ENCODE assay signal across 20 cellular contexts in the genomic region with DNA sequence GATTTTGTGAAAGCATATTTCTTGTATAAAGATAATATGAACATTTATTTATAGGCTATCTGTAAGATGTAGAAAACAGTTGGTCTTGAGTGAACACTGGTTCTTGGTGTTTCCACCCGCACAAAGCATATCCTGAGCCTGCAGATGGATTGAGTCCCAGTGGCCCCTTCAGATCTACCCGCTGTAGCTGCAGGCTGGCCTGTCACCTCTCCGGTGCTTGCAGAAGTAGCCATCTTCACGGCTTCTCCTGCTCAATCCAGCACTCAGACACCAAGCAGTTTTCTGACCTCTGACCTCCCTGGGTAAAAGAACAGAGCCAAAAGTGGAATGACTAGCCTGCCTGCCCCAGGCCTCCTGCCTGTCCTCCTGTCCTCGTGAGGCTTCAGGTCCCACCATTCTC. TPM values are rescaled to one million over a fixed set of nuclear protein-coding genes. Genes with fewer than 3 reads are reported as not detected.
DNase-seq lines count a peak whose midpoint lies in the region; ATAC-seq and TF ChIP-seq lines count a peak whose summit lies in the region.
"Had no signal": no experiment of that assay in that cellular context is flagged by ENCODE, and none has a peak within 500 bp of the region (broad histone marks: within the 10 kb centered on the region; RNA-seq: fewer than 3 reads in every experiment).

No MANE protein-coding gene starts in this region.

- intact Hi-C loops in Right ventricle myocardium superior (cut with DNase I): no loop called here

- H3K4me3 Mint-ChIP-seq in activated CD8-positive, alpha-beta memory T cell treated with anti-CD3 and anti-CD28 coated beads, Interleukin-2, amount 10 ng/mL, durations not matched to agents 7 days and 5 days: no peak overlapping the region
- H3K4me3 Mint-ChIP-seq in type B pancreatic cell: no peak overlapping the region
- H3K4me3 Mint-ChIP-seq: B cell; CD4-positive, CD25-positive, alpha-beta regulatory T cell; CD8-positive, alpha-beta T cell had no signal

- H3K27me3 Mint-ChIP-seq in activated CD8-positive, alpha-beta memory T cell treated with anti-CD3 and anti-CD28 coated beads, Interleukin-2, amount 10 ng/mL, durations not matched to agents 7 days and 5 days: no peaks in the 10 kb centered on the region
- no peaks in the 10 kb centered on the region for H3K27me3 Mint-ChIP-seq in type B pancreatic cell
- H3K27me3 Mint-ChIP-seq: B cell; CD4-positive, CD25-positive, alpha-beta regulatory T cell had no signal

- no peaks in the 10 kb centered on the region for H3K36me3 Mint-ChIP-seq in activated CD8-positive, alpha-beta memory T cell treated with anti-CD3 and anti-CD28 coated beads, Interleukin-2, amount 10 ng/mL, durations not matched to agents 7 days and 5 days
- peaks cover 3% of the 10 kb centered on the region for H3K36me3 Mint-ChIP-seq in type B pancreatic cell

- H3K9me3 Mint-ChIP-seq in activated CD8-positive, alpha-beta memory T cell treated with anti-CD3 and anti-CD28 coated beads, Interleukin-2, amount 10 ng/mL, durations not matched to agents 7 days and 5 days (ENCODE audit: low read depth): no peaks in the 10 kb centered on the region
- H3K9me3 Mint-ChIP-seq in type B pancreatic cell: no peaks in the 10 kb centered on the region
- H3K9me3 Mint-ChIP-seq: CD4-positive, CD25-positive, alpha-beta regulatory T cell; CD8-positive, alpha-beta T cell had no signal

- peaks cover 14% of the 10 kb centered on the region for H3K4me1 Mint-ChIP-seq in activated CD8-positive, alpha-beta memory T cell treated with anti-CD3 and anti-CD28 coated beads, Interleukin-2, amount 10 ng/mL, durations not matched to agents 7 days and 5 days
- no peaks in the 10 kb centered on the region for H3K4me1 Mint-ChIP-seq in type B pancreatic cell (ENCODE audit: unreplicated experiment)
- H3K4me1 Mint-ChIP-seq: B cell; CD4-positive, CD25-positive, alpha-beta regulatory T cell had no signal

- TF ChIP-seq CTCF in right atrium auricular region (IDR thresholded peaks at IDR 0.05): no peak
- TF ChIP-seq CTCF in type B pancreatic cell (conservative IDR thresholded peaks at IDR 0.05): no peak

- peak; percentile 17 for DNase-seq in activated CD8-positive, alpha-beta memory T cell treated with anti-CD3 and anti-CD28 coated beads for 24 hours
- DNase-seq in activated CD8-positive, alpha-beta memory T cell treated with anti-CD3 and anti-CD28 coated beads, Interleukin-2, amount 10 ng/mL, durations not matched to agents 7 days and 5 days: no peak
- peak; percentile 26 for DNase-seq in right atrium auricular region (ENCODE audit: low spot score)
- no peak for DNase-seq in Right ventricle myocardium superior
- DNase-seq in type B pancreatic cell (ENCODE audit: extremely low spot score, unreplicated experiment): peak; percentile 31
- no peak for DNase-seq in effector CD8-positive, alpha-beta T cell (lab: John Stamatoyannopoulos, UW)
- DNase-seq: Caco-2; CD4-positive, CD25-positive, alpha-beta regulatory T cell; DMS153; DND-41; GDM1; GM23248; H7; HCEC 1CT had no signal

- ATAC-seq in activated CD8-positive, alpha-beta memory T cell treated with anti-CD3 and anti-CD28 coated beads, Interleukin-2, amount 10 ng/mL, durations not matched to agents 7 days and 5 days: no peak
- no peak for ATAC-seq in Right ventricle myocardium superior (ENCODE audit: poor library complexity)
- ATAC-seq: CD8-positive, alpha-beta T cell; GM12878 had no signal

- no peak overlapping the region for H3K4me3 ChIP-seq in right atrium auricular region
- H3K4me3 ChIP-seq: BLaER1, GM12878, GM23248 had no signal

- peaks cover 4% of the 10 kb centered on the region for H3K36me3 ChIP-seq in right atrium auricular region
- H3K36me3 ChIP-seq: BLaER1 had no signal

- H3K27ac Mint-ChIP-seq in activated CD8-positive, alpha-beta memory T cell treated with anti-CD3 and anti-CD28 coated beads, Interleukin-2, amount 10 ng/mL, durations not matched to agents 7 days and 5 days: no peak overlapping the region
- H3K27ac Mint-ChIP-seq in type B pancreatic cell: no peak overlapping the region
- H3K27ac Mint-ChIP-seq: B cell; CD4-positive, CD25-positive, alpha-beta regulatory T cell; CD8-positive, alpha-beta T cell had no signal

- H3K27me3 ChIP-seq in right atrium auricular region: no peaks in the 10 kb centered on the region
- H3K27me3 ChIP-seq: BLaER1 had no signal

- peaks cover 0 to 5% of the 10 kb centered on the region in 2 donors for H3K4me1 ChIP-seq in right atrium auricular region
- H3K4me1 ChIP-seq: Caco-2 had no signal

- CTCF ChIA-PET in activated CD8-positive, alpha-beta memory T cell treated with anti-CD3 and anti-CD28 coated beads, Interleukin-2, amount 10 ng/mL, durations not matched to agents 7 days and 5 days (lab: Charles Lee): interaction anchor here (1.7 kb wide), 1 partner anchor 217 kb away, joined by 5 read pairs; no protein-coding TSS in a partner anchor

- H3K9me3 ChIP-seq in right atrium auricular region: no peaks in the 10 kb centered on the region
- H3K9me3 ChIP-seq: BLaER1, Caco-2 had no signal

- H3K27ac ChIP-seq in right atrium auricular region: no peak overlapping the region
- H3K27ac ChIP-seq: 22Rv1, BLaER1, C4-2B, GM23248 had no signal

RNA-seq across cellular contexts. Expression of gene LYRM2, which starts 22.7 kb away (rescaled TPM):
- total RNA-seq in activated CD8-positive, alpha-beta memory T cell treated with anti-CD3 and anti-CD28 coated beads, Interleukin-2, amount 10 ng/mL, durations not matched to agents 7 days and 5 days: 10 to 100 TPM; 28.9 to 30.1 TPM
- total RNA-seq in right atrium auricular region (10 to 100 TPM; 18.9 to 34.7 TPM), Right ventricle myocardium superior (33.0 TPM), type B pancreatic cell (ENCODE audit: low replicate concordance) (32.9 and 37.7 TPM in 2 replicates)

Comparison
In these comparisons a context has a peak if more than half of its experiments do, and no peak if none do; other contexts are left out.
1. DNase-seq: peak in activated CD8-positive, alpha-beta memory T cell treated with anti-CD3 and anti-CD28 coated beads for 24 hours (single experiment), right atrium auricular region (single experiment) and type B pancreatic cell (single experiment); none in activated CD8-positive, alpha-beta memory T cell treated with anti-CD3 and anti-CD28 coated beads, Interleukin-2, amount 10 ng/mL, durations not matched to agents 7 days and 5 days (single experiment), Right ventricle myocardium superior (single experiment) and effector CD8-positive, alpha-beta T cell (single experiment).